ENCODE assay signal across 21 cellular contexts in genomic region chr3:154900777-154901176, GRCh38.
"Had no signal": no experiment of that assay in that cellular context is flagged by ENCODE, and none has a peak within 500 bp of the region (broad histone marks: within the 10 kb centered on the region; RNA-seq: fewer than 3 reads in every experiment).

No MANE protein-coding gene starts in this region.

- H3K4me1 ChIP-seq: adrenal gland, breast epithelium, esophagus muscularis mucosa, neural progenitor cell, spleen had no signal

- H3K27me3 ChIP-seq: adrenal gland, breast epithelium, esophagus muscularis mucosa, neural progenitor cell, spleen, tibial artery had no signal

- H3K4me2 ChIP-seq: neural progenitor cell had no signal

- H3K36me3 ChIP-seq: adrenal gland, breast epithelium, esophagus muscularis mucosa, neural progenitor cell, spleen, tibial artery had no signal

- H3K9ac ChIP-seq: neural progenitor cell had no signal

- H2AFZ ChIP-seq: neural progenitor cell had no signal

- ATAC-seq: activated naive CD4-positive, alpha-beta T cell treated with anti-CD3 and anti-CD28 coated beads, Interleukin-2, amount 50 U/mL, for 72 hours; activated T-helper 17 cell treated with anti-CD3 and anti-CD28 coated beads, Interleukin-2, amount 50 U/mL, for 72 hours; naive thymus-derived CD8-positive, alpha-beta T cell; WTC11 had no signal

- DNase-seq: activated CD4-positive, alpha-beta T cell treated with anti-CD3 and anti-CD28 coated beads, Interleukin-2, amount 50 U/mL, for 4 hours; activated CD8-positive, alpha-beta memory T cell treated with anti-CD3 and anti-CD28 coated beads for 24 hours; activated CD8-positive, alpha-beta memory T cell treated with anti-CD3 and anti-CD28 coated beads, Interleukin-2, amount 50 U/mL, for 4 hours; activated T-cell treated with anti-CD3 and anti-CD28 coated beads, Interleukin-2, amount 50 U/mL, for 24 hours; adrenal gland; naive thymus-derived CD8-positive, alpha-beta T cell; retina; spleen; stimulated activated CD4-positive, alpha-beta T cell treated with anti-CD3 and anti-CD28 coated beads, Interleukin-4, amount 100 ng/mL, for 1 hour; stimulated activated naive CD4-positive, alpha-beta T cell treated with Interleukin-2 at 50 U/mL for 16 hours; T-helper 1 cell; T-helper 9 cell; tibial artery had no signal

- H3K4me3 ChIP-seq: adrenal gland, breast epithelium, coronary artery, esophagus muscularis mucosa, lung, neural progenitor cell, spleen, tibial artery had no signal

- H3K9me3 ChIP-seq: adrenal gland, breast epithelium, esophagus muscularis mucosa, tibial artery had no signal

- H3K27ac ChIP-seq: adrenal gland, breast epithelium, esophagus muscularis mucosa, neural progenitor cell, spleen, tibial artery had no signal
